ENCODE assay signal across 22 cellular contexts in the genomic region with DNA sequence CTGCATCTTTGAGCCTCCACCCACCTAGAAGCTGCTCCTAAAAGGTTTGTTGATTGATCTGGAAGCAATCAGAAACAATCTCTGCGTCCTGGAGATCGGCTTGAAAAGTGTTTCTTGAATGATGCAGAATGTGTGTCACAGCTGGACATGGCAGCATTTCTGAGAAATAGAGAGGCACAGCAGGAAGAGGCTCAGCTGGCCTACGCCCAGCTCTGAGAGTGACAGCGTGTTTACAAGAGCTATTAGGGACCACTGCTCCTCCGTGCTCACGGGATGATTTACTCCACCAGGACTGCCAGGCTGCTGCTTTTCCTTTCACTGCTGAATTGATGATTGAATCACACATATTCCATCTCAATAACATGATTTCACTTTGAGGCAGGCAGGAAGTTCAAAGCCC.
"Had no signal": no experiment of that assay in that cellular context is flagged by ENCODE, and none has a peak within 500 bp of the region (broad histone marks: within the 10 kb centered on the region; RNA-seq: fewer than 3 reads in every experiment).

No MANE protein-coding gene starts in this region.

- H3K36me3 ChIP-seq: esophagus squamous epithelium, left ventricle myocardium inferior, right atrium auricular region, upper lobe of right lung had no signal

- DNase-seq: activated CD4-positive, alpha-beta T cell treated with anti-CD3 and anti-CD28 coated beads, Interleukin-2, amount 10 ng/mL, durations not matched to agents 7 days and 5 days; activated CD8-positive, alpha-beta memory T cell treated with anti-CD3 and anti-CD28 coated beads, Interleukin-2, amount 50 U/mL, for 4 hours; activated effector memory CD4-positive, alpha-beta T cell treated with Interleukin-2 at 50 U/mL for 16 hours; activated naive CD4-positive, alpha-beta T cell treated with anti-CD3 and anti-CD28 coated beads, Interleukin-2, amount 50 U/mL, for 16 hours; activated T-cell treated with anti-CD3 and anti-CD28 coated beads, Interleukin-2, amount 50 U/mL, for 48 hours; cerebellar nuclear complex; effector CD4-positive, alpha-beta T cell; esophagus squamous epithelium; hypothalamus; left ventricle myocardium inferior; midbrain; occipital lobe; stimulated activated CD4-positive, alpha-beta T cell treated with anti-CD3 and anti-CD28 coated beads, Interleukin-12 subunit alpha, Interleukin-12 subunit beta, amount 100 ng/mL, for 4 hours; stimulated activated CD4-positive, alpha-beta T cell treated with anti-CD3 and anti-CD28 coated beads, Interleukin-1b, Interleukin-23, amount 100 ng/mL, for 48 hours; stimulated activated CD8-positive, alpha-beta memory T cell treated with anti-CD3 and anti-CD28 coated beads, Interleukin-4, amount 100 ng/mL, for 48 hours; stimulated activated naive CD4-positive, alpha-beta T cell; T-helper 1 cell; T-helper 9 cell; upper lobe of right lung had no signal

- H3K27ac ChIP-seq: esophagus squamous epithelium, foreskin keratinocyte, left ventricle myocardium inferior, right atrium auricular region, upper lobe of right lung had no signal

- ATAC-seq: activated CD4-positive, CD25-positive, alpha-beta regulatory T cell treated with anti-CD3 and anti-CD28 coated beads, Interleukin-2, amount 50 U/mL, for 24 hours; upper lobe of right lung had no signal

- H3K9me3 ChIP-seq: esophagus squamous epithelium, left ventricle myocardium inferior, right atrium auricular region, upper lobe of right lung had no signal

- H3K4me1 ChIP-seq: left ventricle myocardium inferior, right atrium auricular region, upper lobe of right lung had no signal

- H3K4me3 ChIP-seq: esophagus squamous epithelium, left ventricle myocardium inferior, right atrium auricular region, upper lobe of right lung had no signal

- H3K27me3 ChIP-seq: esophagus squamous epithelium, foreskin keratinocyte, right atrium auricular region, upper lobe of right lung had no signal
